In the genomic region with DNA sequence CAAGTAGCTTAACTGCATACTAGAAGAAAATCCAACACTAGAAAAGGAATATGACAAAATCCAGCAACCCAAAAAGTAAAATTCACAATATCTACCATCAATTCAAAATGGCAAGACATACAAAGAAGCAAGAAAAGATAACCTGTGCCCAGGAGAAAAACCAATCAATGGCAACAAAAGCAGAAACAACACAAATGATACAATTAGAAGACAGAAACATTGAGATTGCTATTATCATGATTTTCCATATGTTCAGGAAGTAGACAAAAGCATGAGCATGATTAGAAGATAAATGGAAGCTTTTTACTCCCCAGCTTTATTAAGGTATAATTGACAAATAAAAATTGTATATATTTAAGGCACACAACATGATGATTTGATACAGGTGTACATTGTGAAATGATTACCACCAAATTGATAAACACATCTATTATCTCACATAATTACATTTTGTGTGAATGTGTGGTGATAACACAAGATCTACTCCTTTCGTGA, we compare ENCODE assay signal across 26 cellular contexts.
"Had no signal": no experiment of that assay in that cellular context is flagged by ENCODE, and none has a peak within 500 bp of the region (broad histone marks: within the 10 kb centered on the region; RNA-seq: fewer than 3 reads in every experiment).

No MANE protein-coding gene starts in this region.

- H3K27ac ChIP-seq: colonic mucosa, coronary artery, dorsolateral prefrontal cortex, epithelial cell of prostate, esophagus muscularis mucosa, esophagus squamous epithelium, foreskin keratinocyte, gastrocnemius medialis, gastroesophageal sphincter, heart left ventricle, heart right ventricle, hepatocyte had no signal

- H3K79me2 ChIP-seq: hepatocyte had no signal

- ATAC-seq: effector memory CD8-positive, alpha-beta T cell; esophagus mucosa; foreskin keratinocyte; gastrocnemius medialis; gastroesophageal sphincter; heart left ventricle; heart right ventricle had no signal

- H3K27me3 Mint-ChIP-seq: dendritic cell treated with granulocyte-macrophage colony-stimulating factor and Interleukin-4, amounts not matched to agents 40 ng/mL and 50 ng/mL, for 4 days; effector memory CD8-positive, alpha-beta T cell had no signal

- H3K4me2 ChIP-seq: hepatocyte had no signal

- H2AFZ ChIP-seq: hepatocyte had no signal

- H3K4me3 Mint-ChIP-seq: dendritic cell treated with granulocyte-macrophage colony-stimulating factor and Interleukin-4, amounts not matched to agents 40 ng/mL and 50 ng/mL, for 4 days; effector memory CD8-positive, alpha-beta T cell; endodermal cell had no signal

- H3K4me1 Mint-ChIP-seq: endodermal cell had no signal

- H3K4me3 ChIP-seq: colonic mucosa, coronary artery, dorsolateral prefrontal cortex, esophagus muscularis mucosa, esophagus squamous epithelium, gastrocnemius medialis, gastroesophageal sphincter, heart left ventricle, heart right ventricle, hepatocyte had no signal

- H3K9me3 Mint-ChIP-seq: dendritic cell treated with granulocyte-macrophage colony-stimulating factor and Interleukin-4, amounts not matched to agents 40 ng/mL and 50 ng/mL, for 4 days; endodermal cell had no signal

- DNase-seq: colonic mucosa; cortex of kidney; dermis blood vessel endothelial cell; dorsolateral prefrontal cortex; effector CD4-positive, alpha-beta T cell; effector CD8-positive, alpha-beta T cell; effector memory CD4-positive, alpha-beta T cell; effector memory CD8-positive, alpha-beta T cell; endodermal cell; erythroblast; esophagus squamous epithelium; foreskin fibroblast; foreskin keratinocyte; foreskin melanocyte; gastrocnemius medialis; glutamatergic neuron; head of caudate nucleus; heart left ventricle; heart right ventricle had no signal

- H3K9me3 ChIP-seq: colonic mucosa, esophagus muscularis mucosa, esophagus squamous epithelium, gastrocnemius medialis, gastroesophageal sphincter, heart left ventricle had no signal

- H3K27ac Mint-ChIP-seq: dendritic cell treated with granulocyte-macrophage colony-stimulating factor and Interleukin-4, amounts not matched to agents 40 ng/mL and 50 ng/mL, for 4 days; effector memory CD8-positive, alpha-beta T cell; endodermal cell had no signal

- H3K4me1 ChIP-seq: colonic mucosa, esophagus squamous epithelium, foreskin keratinocyte, gastrocnemius medialis, gastroesophageal sphincter, heart left ventricle, heart right ventricle had no signal

- H3K27me3 ChIP-seq: colonic mucosa, dorsolateral prefrontal cortex, esophagus muscularis mucosa, esophagus squamous epithelium, gastrocnemius medialis, gastroesophageal sphincter, heart left ventricle, hepatocyte had no signal

- H3K36me3 ChIP-seq: colonic mucosa, esophagus muscularis mucosa, esophagus squamous epithelium, gastrocnemius medialis, gastroesophageal sphincter, heart left ventricle, heart right ventricle had no signal
